24 cellular contexts compared by ENCODE assay signal in the genomic region with DNA sequence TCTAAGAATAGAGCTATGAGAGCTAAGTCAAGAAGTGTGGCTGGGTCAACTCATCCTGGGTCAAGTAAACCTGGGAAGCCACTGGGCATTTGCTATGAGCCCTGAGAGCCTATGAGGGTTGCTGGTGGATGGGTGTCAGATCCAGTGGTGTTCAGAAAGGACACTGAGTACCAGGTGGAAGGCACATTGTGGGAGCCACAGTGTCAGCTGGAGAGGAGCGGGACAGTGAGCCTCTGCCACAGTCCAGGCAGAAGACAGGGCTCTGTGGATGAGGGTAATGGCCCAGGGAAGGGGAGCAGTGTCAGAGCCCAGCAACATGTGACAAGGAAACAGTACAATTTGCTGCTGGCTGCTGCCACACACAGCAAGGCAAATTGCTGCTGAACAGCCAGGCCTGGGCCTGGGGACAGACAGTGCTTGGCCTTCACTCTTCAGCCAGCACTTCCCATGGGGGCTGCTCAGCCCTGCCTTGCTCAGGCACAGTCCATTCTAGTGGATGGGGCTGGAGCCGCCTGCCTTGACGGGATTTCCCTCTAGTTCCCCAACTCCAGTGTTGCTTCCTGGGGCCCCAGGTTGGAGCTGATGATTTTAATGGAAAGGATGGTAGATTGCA.
"Had no signal": no experiment of that assay in that cellular context is flagged by ENCODE, and none has a peak within 500 bp of the region (broad histone marks: within the 10 kb centered on the region; RNA-seq: fewer than 3 reads in every experiment).

No MANE protein-coding gene starts in this region.

- H3K27ac Mint-ChIP-seq: activated CD4-positive, alpha-beta memory T cell treated with anti-CD3 and anti-CD28 coated beads for 36 hours; activated naive CD4-positive, alpha-beta T cell treated with anti-CD3 and anti-CD28 coated beads, Interleukin-2, amount 10 ng/mL, durations not matched to agents 7 days and 5 days; endodermal cell; natural killer cell; stimulated activated naive CD8-positive, alpha-beta T cell treated with anti-CD3 and anti-CD28 coated beads, Interleukin-15, amount 100 ng/mL, for 72 hours; T-helper 17 cell had no signal

- ATAC-seq: gastroesophageal sphincter; natural killer cell; stimulated activated naive CD8-positive, alpha-beta T cell treated with anti-CD3 and anti-CD28 coated beads, Interleukin-15, amount 100 ng/mL, for 72 hours; T-helper 17 cell had no signal

- FAIRE-seq: kidney had no signal

- H3K27me3 ChIP-seq: cardiac muscle cell, gastroesophageal sphincter, sigmoid colon, tibial artery had no signal

- H3K9me3 ChIP-seq: gastroesophageal sphincter, sigmoid colon, tibial artery had no signal

- DNase-seq: activated CD4-positive, alpha-beta memory T cell treated with anti-CD3 and anti-CD28 coated beads for 36 hours; activated CD4-positive, alpha-beta T cell treated with anti-CD3 and anti-CD28 coated beads for 48 hours; activated effector memory CD4-positive, alpha-beta T cell treated with anti-CD3 and anti-CD28 coated beads, Interleukin-2, amount 50 U/mL, for 16 hours; activated naive CD4-positive, alpha-beta T cell treated with anti-CD3 and anti-CD28 coated beads, Interleukin-2, amount 10 ng/mL, durations not matched to agents 7 days and 5 days; activated T-cell treated with anti-CD3 and anti-CD28 coated beads for 4 hours; amygdala; cortex of kidney; endodermal cell; kidney; midbrain; natural killer cell; nucleus accumbens; posterior cingulate gyrus; sigmoid colon; stimulated activated CD4-positive, alpha-beta T cell treated with anti-CD3 and anti-CD28 coated beads, Interleukin-15, amount 100 ng/mL, for 24 hours; stimulated activated CD4-positive, alpha-beta T cell treated with anti-CD3 and anti-CD28 coated beads, Interleukin-2, amount 100 ng/mL, for 48 hours; stimulated activated naive CD8-positive, alpha-beta T cell treated with anti-CD3 and anti-CD28 coated beads, Interleukin-15, amount 100 ng/mL, for 72 hours; SW 1271; T-helper 17 cell; tibial artery had no signal

- H3K27ac ChIP-seq: cardiac muscle cell, gastroesophageal sphincter, sigmoid colon, tibial artery had no signal

- H3K4me1 Mint-ChIP-seq: activated naive CD4-positive, alpha-beta T cell treated with anti-CD3 and anti-CD28 coated beads, Interleukin-2, amount 10 ng/mL, durations not matched to agents 7 days and 5 days; endodermal cell; natural killer cell had no signal

- H3K4me1 ChIP-seq: gastroesophageal sphincter, sigmoid colon had no signal

- H3K4me3 Mint-ChIP-seq: activated CD4-positive, alpha-beta memory T cell treated with anti-CD3 and anti-CD28 coated beads for 36 hours; activated naive CD4-positive, alpha-beta T cell treated with anti-CD3 and anti-CD28 coated beads, Interleukin-2, amount 10 ng/mL, durations not matched to agents 7 days and 5 days; endodermal cell; natural killer cell; stimulated activated naive CD8-positive, alpha-beta T cell treated with anti-CD3 and anti-CD28 coated beads, Interleukin-15, amount 100 ng/mL, for 72 hours; T-helper 17 cell had no signal

- H3K36me3 ChIP-seq: cardiac muscle cell, gastroesophageal sphincter, sigmoid colon, tibial artery had no signal

- H3K9me3 Mint-ChIP-seq: activated CD4-positive, alpha-beta memory T cell treated with anti-CD3 and anti-CD28 coated beads for 36 hours; activated naive CD4-positive, alpha-beta T cell treated with anti-CD3 and anti-CD28 coated beads, Interleukin-2, amount 10 ng/mL, durations not matched to agents 7 days and 5 days; endodermal cell; natural killer cell; stimulated activated naive CD8-positive, alpha-beta T cell treated with anti-CD3 and anti-CD28 coated beads, Interleukin-15, amount 100 ng/mL, for 72 hours had no signal

- H3K4me3 ChIP-seq: cardiac muscle cell, gastroesophageal sphincter, lung, sigmoid colon, smooth muscle cell, tibial artery had no signal

- H3K36me3 Mint-ChIP-seq: activated CD4-positive, alpha-beta memory T cell treated with anti-CD3 and anti-CD28 coated beads for 36 hours; activated naive CD4-positive, alpha-beta T cell treated with anti-CD3 and anti-CD28 coated beads, Interleukin-2, amount 10 ng/mL, durations not matched to agents 7 days and 5 days; natural killer cell had no signal
